In genomic region chr1:37449936-37450335, GRCh38 we compare ENCODE assay signal across 11 cellular contexts.
DNase-seq lines count a peak whose midpoint lies in the region; ATAC-seq lines count a peak whose summit lies in the region.
"Had no signal": no experiment of that assay in that cellular context is flagged by ENCODE, and none has a peak within 500 bp of the region (broad histone marks: within the 10 kb centered on the region; RNA-seq: fewer than 3 reads in every experiment).

No MANE protein-coding gene starts in this region.

- DNase-seq in stimulated activated CD4-positive, alpha-beta T cell treated with anti-CD3 and anti-CD28 coated beads, Interleukin-15, amount 100 ng/mL, for 24 hours = peak; percentile 39
- no peak for DNase-seq in stimulated activated CD4-positive, alpha-beta T cell treated with anti-CD3 and anti-CD28 coated beads, Interleukin-4, amount 100 ng/mL, for 24 hours
- DNase-seq in RPMI8226 (peak; percentile 36), germinal center (ENCODE audit: low spot score) (no peak), putamen (ENCODE audit: low spot score) (no peak), SW480 (ENCODE audit: low spot score) (no peak)
- DNase-seq: hippocampal formation, NCI-H187 treated with DMSO at 0.1 percent for 48 hours had no signal

- H3K27ac Mint-ChIP-seq in dendritic cell treated with granulocyte-macrophage colony-stimulating factor and Interleukin-4, amounts not matched to agents 40 ng/mL and 50 ng/mL, for 4 days = peak overlapping the region; percentile 63

- H3K4me3 Mint-ChIP-seq in dendritic cell treated with granulocyte-macrophage colony-stimulating factor and Interleukin-4, amounts not matched to agents 40 ng/mL and 50 ng/mL, for 4 days = no peak overlapping the region

- no peaks in the 10 kb centered on the region for H3K9me3 Mint-ChIP-seq in dendritic cell treated with granulocyte-macrophage colony-stimulating factor and Interleukin-4, amounts not matched to agents 40 ng/mL and 50 ng/mL, for 4 days

- intact Hi-C loops in dendritic cell treated with granulocyte-macrophage colony-stimulating factor and Interleukin-4, amounts not matched to agents 40 ng/mL and 50 ng/mL, for 4 days (cut with micrococcal nuclease) = loop anchor here (5.0 kb wide), 1 partner anchor 232 kb away; no protein-coding TSS in a partner anchor

- peaks cover 19% of the 10 kb centered on the region for H3K36me3 Mint-ChIP-seq in dendritic cell treated with granulocyte-macrophage colony-stimulating factor and Interleukin-4, amounts not matched to agents 40 ng/mL and 50 ng/mL, for 4 days (ENCODE audit: low read depth)

- H3K27me3 Mint-ChIP-seq in dendritic cell treated with granulocyte-macrophage colony-stimulating factor and Interleukin-4, amounts not matched to agents 40 ng/mL and 50 ng/mL, for 4 days = peaks cover 5% of the 10 kb centered on the region

- ATAC-seq in HG03039 (IDR thresholded peaks at IDR 0.05; ENCODE audit: unreplicated experiment) = no peak
- ATAC-seq: mucosa of descending colon had no signal

- H3K4me1 Mint-ChIP-seq in dendritic cell treated with granulocyte-macrophage colony-stimulating factor and Interleukin-4, amounts not matched to agents 40 ng/mL and 50 ng/mL, for 4 days (ENCODE audit: low read depth) = peaks cover 29% of the 10 kb centered on the region

Comparison
In these comparisons a context has a peak if more than half of its experiments do, and no peak if none do; other contexts are left out.
1. DNase-seq: peak in stimulated activated CD4-positive, alpha-beta T cell treated with anti-CD3 and anti-CD28 coated beads, Interleukin-15, amount 100 ng/mL, for 24 hours (single experiment) and RPMI8226 (single experiment); none in stimulated activated CD4-positive, alpha-beta T cell treated with anti-CD3 and anti-CD28 coated beads, Interleukin-4, amount 100 ng/mL, for 24 hours (single experiment), germinal center (single experiment), putamen (single experiment) and SW480 (single experiment).